Comparison of ENCODE assay signal across 10 cellular contexts in genomic region chr16:67183284-67183626, GRCh38. TPM values are rescaled to one million over a fixed set of nuclear protein-coding genes. Genes with fewer than 3 reads are reported as not detected.
A peak's percentile ranks its signal among the peaks of the same experiment; 100 is the strongest.
DNase-seq lines count a peak whose midpoint lies in the region; ATAC-seq, FAIRE-seq and TF ChIP-seq lines count a peak whose summit lies in the region.
"Had no signal": no experiment of that assay in that cellular context is flagged by ENCODE, and none has a peak within 500 bp of the region (broad histone marks: within the 10 kb centered on the region; RNA-seq: fewer than 3 reads in every experiment).

No MANE protein-coding gene starts in this region.

- in situ Hi-C loops in HAP-1 (cut with MboI; ENCODE audit: low sequenced_read_pairs) = no loop called here

- CTCF ChIA-PET in activated CD4-positive, alpha-beta T cell treated with anti-CD3 and anti-CD28 coated beads for 36 hours (lab: Charles Lee) = interaction anchor here (1.1 to 2.3 kb wide), 5 partner anchors 20 to 230 kb away, joined by 3 to 9 read pairs (median 7); no protein-coding TSS in a partner anchor

- ATAC-seq in thoracic aorta (ENCODE audit: insufficient number of reproducible peaks, low FRiP score, low read depth) = no peak
- no peak for ATAC-seq in HG03280 (IDR thresholded peaks at IDR 0.05; ENCODE audit: unreplicated experiment)
- ATAC-seq in activated CD4-positive, alpha-beta T cell treated with anti-CD3 and anti-CD28 coated beads for 36 hours = no peak

- intact Hi-C loops in kidney (cut with DNase I) = no loop called here
- intact Hi-C loops in activated CD4-positive, alpha-beta T cell treated with anti-CD3 and anti-CD28 coated beads for 36 hours (cut with DNase I, micrococcal nuclease) = loop anchor here (1.0 to 10.0 kb wide), 8 partner anchors 9 to 902 kb away; partner anchors contain the start of genes E2F4 (in 2 of the 2), FBXL8 (in 2 of the 2), TRADD (in 2 of the 2) and ATP6V0D1 (in 1 of the 2)

- H3K9ac ChIP-seq in kidney (ENCODE audit: low read length in 2 of 2) = peak overlapping the region; percentile 36 to 46

- DNase-seq in HAP-1 (ENCODE audit: low spot score in 2 of 2) (no peak), kidney (no peak), thoracic aorta (ENCODE audit: low spot score) (no peak), NCI-H187 treated with DMSO at 0.1 percent for 48 hours (lab: John Stamatoyannopoulos, UW) (no peak)
- DNase-seq in activated CD4-positive, alpha-beta T cell treated with anti-CD3 and anti-CD28 coated beads for 36 hours = no peak

- peaks cover 2% of the 10 kb centered on the region for H3K36me3 Mint-ChIP-seq in activated CD4-positive, alpha-beta T cell treated with anti-CD3 and anti-CD28 coated beads for 36 hours (ENCODE audit: low read depth)
- H3K36me3 Mint-ChIP-seq: T-cell had no signal

- H3K27ac ChIP-seq in angular gyrus (ENCODE audit: low read depth, low read length) (peak overlapping the region; percentile 91), kidney (ENCODE audit: low read depth in 2 of 2, low read length in 2 of 2) (peak overlapping the region; percentile 95 to 96), thoracic aorta (peak overlapping the region; percentile 84 to 89)

- no peak overlapping the region for H3K27ac Mint-ChIP-seq in activated CD4-positive, alpha-beta T cell treated with anti-CD3 and anti-CD28 coated beads for 36 hours
- H3K27ac Mint-ChIP-seq: activated naive CD8-positive, alpha-beta T cell; T-cell had no signal

- H3K4me1 ChIP-seq in HAP-1 = peaks cover 6% of the 10 kb centered on the region; the same call in 1 of the 2 replicates
- H3K4me1 ChIP-seq in kidney (ENCODE audit: control insufficient read depth in 1 of 2, insufficient read depth in 1 of 2, low read depth in 1 of 2, low read length in 2 of 2) = peaks cover 9 to 30% of the 10 kb centered on the region in 2 donors
- peaks cover 16 to 39% of the 10 kb centered on the region in 2 donors for H3K4me1 ChIP-seq in thoracic aorta (ENCODE audit: control insufficient read depth in 1 of 2, low read depth in 2 of 2)

- H3K9me3 Mint-ChIP-seq in activated CD4-positive, alpha-beta T cell treated with anti-CD3 and anti-CD28 coated beads for 36 hours (ENCODE audit: low read depth) = no peaks in the 10 kb centered on the region
- H3K9me3 Mint-ChIP-seq: neural crest cell, T-cell had no signal

- POLR2A ChIA-PET in activated CD4-positive, alpha-beta T cell treated with anti-CD3 and anti-CD28 coated beads for 36 hours (lab: Charles Lee) = interaction anchor here (1.5 kb wide), 1 partner anchor 20 kb away, joined by 3 read pairs; no protein-coding TSS in a partner anchor

- FAIRE-seq in kidney (lab: Jason Lieb, UNC) = no peak

- H3K9me3 ChIP-seq in HAP-1 (no peaks in the 10 kb centered on the region), kidney (ENCODE audit: control insufficient read depth in 1 of 2, low read length in 2 of 2) (no peaks in the 10 kb centered on the region), thoracic aorta (no peaks in the 10 kb centered on the region)

- peaks cover 11% of the 10 kb centered on the region for H3K27me3 Mint-ChIP-seq in activated CD4-positive, alpha-beta T cell treated with anti-CD3 and anti-CD28 coated beads for 36 hours

- H3K36me3 ChIP-seq in HAP-1 (replicated peaks) (no peaks in the 10 kb centered on the region), kidney (ENCODE audit: control insufficient read depth in 1 of 2, insufficient read depth in 2 of 2, low read length in 2 of 2) (no peaks in the 10 kb centered on the region), thoracic aorta (no peaks in the 10 kb centered on the region)

- peaks cover 19% of the 10 kb centered on the region for H3K4me1 Mint-ChIP-seq in activated CD4-positive, alpha-beta T cell treated with anti-CD3 and anti-CD28 coated beads for 36 hours

- H3K27me3 ChIP-seq in HAP-1 (ENCODE audit: low read depth) = no peaks in the 10 kb centered on the region
- H3K27me3 ChIP-seq in thoracic aorta (replicated peaks; ENCODE audit: insufficient read depth) = no peaks in the 10 kb centered on the region

- peak overlapping the region; percentile 92 for H3K4me3 ChIP-seq in HAP-1
- H3K4me3 ChIP-seq in kidney (ENCODE audit: low read length in 2 of 2) = peak overlapping the region; percentile 79 to 81
- H3K4me3 ChIP-seq in thoracic aorta = peak overlapping the region; percentile 90

- no peak overlapping the region for H3K4me3 Mint-ChIP-seq in activated CD4-positive, alpha-beta T cell treated with anti-CD3 and anti-CD28 coated beads for 36 hours
- H3K4me3 Mint-ChIP-seq: activated naive CD8-positive, alpha-beta T cell; neural crest cell; T-cell had no signal

- TF ChIP-seq CTCF in kidney (IDR thresholded peaks at IDR 0.05; ENCODE audit: borderline replicate concordance, extremely low read depth, insufficient read depth) (no peak), thoracic aorta (IDR thresholded peaks at IDR 0.05) (no peak)

RNA-seq across cellular contexts. Expression of gene MATCAP1, which starts 0.5 kb away (rescaled TPM):
- total RNA-seq in kidney (38.8 TPM), thoracic aorta (10 to 100 TPM; 13.7 to 28.4 TPM)
- polyA plus RNA-seq in kidney (ENCODE audit: insufficient read depth, low read depth, low replicate concordance) = 15.5 TPM
- 10 to 100 TPM; 28.8 to 30.4 TPM for total RNA-seq in activated CD4-positive, alpha-beta T cell treated with anti-CD3 and anti-CD28 coated beads for 36 hours

RNA-seq across cellular contexts. Expression of gene EXOC3L1, which starts 6.7 kb away (rescaled TPM):
- total RNA-seq in kidney = 7.2 TPM
- 9.9 TPM for polyA plus RNA-seq in kidney (ENCODE audit: insufficient read depth, low read depth, low replicate concordance)
- total RNA-seq in thoracic aorta = 1 to 10 TPM in 1 of 2 donors, under 1 TPM in 1; 0.68 to 1.5 TPM
- total RNA-seq in activated CD4-positive, alpha-beta T cell treated with anti-CD3 and anti-CD28 coated beads for 36 hours = under 1 TPM in 1 of 2 experiments, not detected in 1; 0.16 TPM

RNA-seq across cellular contexts. Expression of gene E2F4, which starts 8.7 kb away (rescaled TPM):
- total RNA-seq in kidney (54.4 TPM), thoracic aorta (100 to 1,000 TPM in 1 of 2 donors, 10 to 100 TPM in 1; 96.4 to 120 TPM)
- 39.1 TPM for polyA plus RNA-seq in kidney (ENCODE audit: insufficient read depth, low read depth, low replicate concordance)
- 100 to 1,000 TPM in 1 of 2 experiments, 10 to 100 TPM in 1; 91.4 to 110 TPM for total RNA-seq in activated CD4-positive, alpha-beta T cell treated with anti-CD3 and anti-CD28 coated beads for 36 hours

RNA-seq across cellular contexts. Expression of gene NOL3, which starts 12.9 kb away (rescaled TPM):
- total RNA-seq in kidney = 36.4 TPM
- 35.3 TPM for polyA plus RNA-seq in kidney (ENCODE audit: insufficient read depth, low read depth, low replicate concordance)
- 10 to 100 TPM; 43.5 to 80.8 TPM for total RNA-seq in thoracic aorta
- 10 to 100 TPM; 15.5 to 17.5 TPM for total RNA-seq in activated CD4-positive, alpha-beta T cell treated with anti-CD3 and anti-CD28 coated beads for 36 hours

RNA-seq across cellular contexts. Expression of gene ELMO3, which starts 15.7 kb away (rescaled TPM):
- total RNA-seq in kidney = 24.2 TPM
- polyA plus RNA-seq in kidney (ENCODE audit: insufficient read depth, low read depth, low replicate concordance) = 33.1 TPM
- 1 to 10 TPM; 1.4 TPM for total RNA-seq in thoracic aorta
- 1 to 10 TPM; 3.0 to 4.6 TPM for total RNA-seq in activated CD4-positive, alpha-beta T cell treated with anti-CD3 and anti-CD28 coated beads for 36 hours
